ENCODE assay signal across 8 cellular contexts in genomic region chr5:141521244-141521781, GRCh38. TPM values are rescaled to one million over a fixed set of nuclear protein-coding genes. Genes with fewer than 3 reads are reported as not detected.
DNase-seq lines count a peak whose midpoint lies in the region; ATAC-seq and TF ChIP-seq lines count a peak whose summit lies in the region.

No MANE protein-coding gene starts in this region.

- TF ChIP-seq CTCF in fibroblast of pulmonary artery (IDR thresholded peaks at IDR 0.05; ENCODE audit: low read length, missing control alignments): no peak
- no peak for TF ChIP-seq CTCF in CD8-positive, alpha-beta T cell (IDR thresholded peaks at IDR 0.05)
- TF ChIP-seq CTCF in WERI-Rb-1 (IDR thresholded peaks at IDR 0.05; ENCODE audit: low read depth, low read length): no peak

- peaks cover 49% of the 10 kb centered on the region for H3K4me1 Mint-ChIP-seq in activated T-cell treated with anti-CD3 and anti-CD28 coated beads, Interleukin-2, amount 50 U/mL, for 24 hours (ENCODE audit: low read depth)
- H3K4me1 Mint-ChIP-seq in CD8-positive, alpha-beta T cell (ENCODE audit: low read depth): peaks cover 16% of the 10 kb centered on the region

- no peaks in the 10 kb centered on the region for H3K27me3 Mint-ChIP-seq in activated T-cell treated with anti-CD3 and anti-CD28 coated beads, Interleukin-2, amount 50 U/mL, for 24 hours
- no peaks in the 10 kb centered on the region for H3K27me3 Mint-ChIP-seq in CD8-positive, alpha-beta T cell (ENCODE audit: low read depth)

- peaks cover 60% of the 10 kb centered on the region for H3K36me3 ChIP-seq in CD8-positive, alpha-beta T cell (ENCODE audit: insufficient read depth, low read length)
- H3K36me3 ChIP-seq in WERI-Rb-1: peaks cover 77% of the 10 kb centered on the region

- no peak for ATAC-seq in CD8-positive, alpha-beta T cell

- no peaks in the 10 kb centered on the region for H3K9me3 Mint-ChIP-seq in activated T-cell treated with anti-CD3 and anti-CD28 coated beads, Interleukin-2, amount 50 U/mL, for 24 hours
- no peaks in the 10 kb centered on the region for H3K9me3 Mint-ChIP-seq in CD8-positive, alpha-beta T cell

- H3K27me3 ChIP-seq in CD8-positive, alpha-beta T cell (ENCODE audit: insufficient read depth, low read length): no peaks in the 10 kb centered on the region
- H3K27me3 ChIP-seq in WERI-Rb-1 (ENCODE audit: insufficient read depth, low read depth, severe bottlenecking): no peaks in the 10 kb centered on the region

- POLR2A ChIA-PET in CD8-positive, alpha-beta T cell (lab: Charles Lee): interaction anchor here (0.7 kb wide), 1 partner anchor 202 kb away, joined by 4 read pairs; no protein-coding TSS in a partner anchor

- CTCF ChIA-PET in CD8-positive, alpha-beta T cell (lab: Charles Lee): interaction anchor here (0.8 to 8.5 kb wide), 5 partner anchors 7 to 334 kb away, joined by 3 to 104 read pairs (median 6); partner anchors contain the start of genes PCDHB9 and PCDHGA10

- no peak overlapping the region for H3K4me3 Mint-ChIP-seq in activated T-cell treated with anti-CD3 and anti-CD28 coated beads, Interleukin-2, amount 50 U/mL, for 24 hours
- no peak overlapping the region for H3K4me3 Mint-ChIP-seq in CD8-positive, alpha-beta T cell

- intact Hi-C loops in CD8-positive, alpha-beta T cell (cut with DNase I, micrococcal nuclease): loop anchor here in 1 of 2 experiments (5.0 kb wide), 1 partner anchor 36 kb away; no protein-coding TSS in a partner anchor

- H3K36me3 Mint-ChIP-seq in activated T-cell treated with anti-CD3 and anti-CD28 coated beads, Interleukin-2, amount 50 U/mL, for 24 hours (ENCODE audit: low read depth): no peaks in the 10 kb centered on the region
- peaks cover 70% of the 10 kb centered on the region for H3K36me3 Mint-ChIP-seq in CD8-positive, alpha-beta T cell

- DNase-seq in activated T-cell treated with anti-CD3 and anti-CD28 coated beads, Interleukin-2, amount 50 U/mL, for 24 hours: no peak
- DNase-seq in activated T-cell treated with anti-CD3 and anti-CD28 coated beads, Interleukin-2, amount 50 U/mL, for 1 hour: no peak
- peak; percentile 94 to 100 for DNase-seq in SW 1271 (lab: John Stamatoyannopoulos, UW)
- DNase-seq in fibroblast of pulmonary artery (ENCODE audit: low read depth): peak; percentile 100
- peak; percentile 50 for DNase-seq in occipital lobe (lab: John Stamatoyannopoulos, UW)
- no peak for DNase-seq in CD8-positive, alpha-beta T cell
- no peak for DNase-seq in NCI-H1417 treated with DMSO at 0.1 percent for 48 hours (lab: John Stamatoyannopoulos, UW)
- DNase-seq in WERI-Rb-1: no peak

- no peak overlapping the region for H3K4me3 ChIP-seq in fibroblast of pulmonary artery (replicated peaks; ENCODE audit: low read depth, low read length)
- H3K4me3 ChIP-seq in CD8-positive, alpha-beta T cell (ENCODE audit: low read depth, low read length): no peak overlapping the region
- no peak overlapping the region for H3K4me3 ChIP-seq in WERI-Rb-1 (ENCODE audit: low read depth, low read length)

- H3K27ac Mint-ChIP-seq in activated T-cell treated with anti-CD3 and anti-CD28 coated beads, Interleukin-2, amount 50 U/mL, for 24 hours: peak overlapping the region; percentile 62
- H3K27ac Mint-ChIP-seq in CD8-positive, alpha-beta T cell: no peak overlapping the region

- no peak overlapping the region for H3K27ac ChIP-seq in CD8-positive, alpha-beta T cell (ENCODE audit: low read depth, low read length)
- no peak overlapping the region for H3K27ac ChIP-seq in WERI-Rb-1

- H3K4me1 ChIP-seq in CD8-positive, alpha-beta T cell (ENCODE audit: insufficient read depth, low read length): no peaks in the 10 kb centered on the region

- no peaks in the 10 kb centered on the region for H3K9me3 ChIP-seq in CD8-positive, alpha-beta T cell (ENCODE audit: low read length)
- H3K9me3 ChIP-seq in WERI-Rb-1 (ENCODE audit: severe bottlenecking): peaks cover 2% of the 10 kb centered on the region

RNA-seq across cellular contexts. Expression of gene PCDHGC5, which starts 32.4 kb away (rescaled TPM):
- 6.2 TPM for total RNA-seq in occipital lobe
- not detected for total RNA-seq in CD8-positive, alpha-beta T cell

RNA-seq across cellular contexts. Expression of gene PCDHGC4, which starts 36.5 kb away (rescaled TPM):
- 91.2 TPM for total RNA-seq in occipital lobe
- total RNA-seq in CD8-positive, alpha-beta T cell: not detected

RNA-seq across cellular contexts. Expression of gene PCDHGC3, which starts 45.5 kb away (rescaled TPM):
- 35.6 TPM for total RNA-seq in occipital lobe
- not detected for total RNA-seq in CD8-positive, alpha-beta T cell

Comparison
In these comparisons a context has a peak if more than half of its experiments do, and no peak if none do; other contexts are left out.
1. DNase-seq: peak in SW 1271 (2 of 2), fibroblast of pulmonary artery (single experiment) and occipital lobe (single experiment); none in activated T-cell treated with anti-CD3 and anti-CD28 coated beads, Interleukin-2, amount 50 U/mL, for 24 hours (single experiment), activated T-cell treated with anti-CD3 and anti-CD28 coated beads, Interleukin-2, amount 50 U/mL, for 1 hour (single experiment), CD8-positive, alpha-beta T cell (0 of 7), NCI-H1417 treated with DMSO at 0.1 percent for 48 hours (single experiment) and WERI-Rb-1 (single experiment).
2. RNA of gene PCDHGC4, which starts 36.5 kb away (total RNA-seq): 91.2 TPM in occipital lobe (single experiment); not detected in CD8-positive, alpha-beta T cell; every median in the first group is over 10 times any median in the second.
3. RNA of gene PCDHGC3, which starts 45.5 kb away (total RNA-seq): 35.6 TPM in occipital lobe (single experiment); not detected in CD8-positive, alpha-beta T cell; every median in the first group is over 10 times any median in the second.